ENCODE assay signal across 5 cellular contexts in genomic region chr11:131588057-131588456, GRCh38.
"Had no signal": no experiment of that assay in that cellular context is flagged by ENCODE, and none has a peak within 500 bp of the region (broad histone marks: within the 10 kb centered on the region; RNA-seq: fewer than 3 reads in every experiment).

No MANE protein-coding gene starts in this region.

- H3K27ac Mint-ChIP-seq: H9 had no signal

- H3K27ac ChIP-seq: GM23248 had no signal

- H3K4me3 ChIP-seq: GM23248 had no signal

- H3K4me3 Mint-ChIP-seq: H9 had no signal

- H2AFZ ChIP-seq: GM23248 had no signal

- H3K9me3 Mint-ChIP-seq: H9 had no signal

- H3K9ac ChIP-seq: GM23248 had no signal

- DNase-seq: GM23248, GOT3, H9, HCEC 1CT, IMR-90 had no signal
